ENCODE assay signal across 1 cellular context in the genomic region with DNA sequence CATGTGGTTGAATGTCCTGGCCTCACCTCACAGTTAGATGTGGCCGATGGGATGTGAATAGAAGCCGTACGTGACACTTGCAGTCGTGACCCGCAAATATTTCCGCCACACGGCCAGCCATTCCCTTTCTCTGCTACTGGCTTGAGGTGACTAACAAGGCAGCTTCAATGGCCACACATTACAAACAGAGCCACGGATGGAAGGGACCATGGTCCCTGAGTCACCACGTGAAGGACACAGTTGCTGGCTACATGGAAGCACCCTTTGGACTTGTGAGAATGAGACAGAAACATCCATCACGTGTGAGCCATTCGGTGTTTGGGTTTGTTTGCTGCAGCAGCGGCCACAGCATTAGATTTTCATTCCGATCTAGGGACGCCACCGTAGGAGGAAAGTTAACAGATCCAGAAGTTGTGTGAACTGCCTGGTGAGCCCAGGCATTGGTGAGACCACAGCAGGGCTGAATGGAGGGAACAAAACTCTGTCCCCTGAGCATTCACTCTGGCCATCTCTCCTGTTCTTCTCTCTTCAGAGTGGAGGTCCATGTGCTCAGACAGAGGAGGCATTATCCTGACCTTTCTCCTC.
A peak's percentile ranks its signal among the peaks of the same experiment; 100 is the strongest.
TF ChIP-seq lines count a peak whose summit lies in the region.

No MANE protein-coding gene starts in this region.

TF ChIP-seq in HepG2, 621 proteins besides CTCF, POLR2A, EP300 and RAD21 (continued from another document and continues in another):
- TF ChIP-seq PBX2 (CRISPR knock-in tag; IDR thresholded peaks at IDR 0.05): no peak
- TF ChIP-seq, protein P1, sequence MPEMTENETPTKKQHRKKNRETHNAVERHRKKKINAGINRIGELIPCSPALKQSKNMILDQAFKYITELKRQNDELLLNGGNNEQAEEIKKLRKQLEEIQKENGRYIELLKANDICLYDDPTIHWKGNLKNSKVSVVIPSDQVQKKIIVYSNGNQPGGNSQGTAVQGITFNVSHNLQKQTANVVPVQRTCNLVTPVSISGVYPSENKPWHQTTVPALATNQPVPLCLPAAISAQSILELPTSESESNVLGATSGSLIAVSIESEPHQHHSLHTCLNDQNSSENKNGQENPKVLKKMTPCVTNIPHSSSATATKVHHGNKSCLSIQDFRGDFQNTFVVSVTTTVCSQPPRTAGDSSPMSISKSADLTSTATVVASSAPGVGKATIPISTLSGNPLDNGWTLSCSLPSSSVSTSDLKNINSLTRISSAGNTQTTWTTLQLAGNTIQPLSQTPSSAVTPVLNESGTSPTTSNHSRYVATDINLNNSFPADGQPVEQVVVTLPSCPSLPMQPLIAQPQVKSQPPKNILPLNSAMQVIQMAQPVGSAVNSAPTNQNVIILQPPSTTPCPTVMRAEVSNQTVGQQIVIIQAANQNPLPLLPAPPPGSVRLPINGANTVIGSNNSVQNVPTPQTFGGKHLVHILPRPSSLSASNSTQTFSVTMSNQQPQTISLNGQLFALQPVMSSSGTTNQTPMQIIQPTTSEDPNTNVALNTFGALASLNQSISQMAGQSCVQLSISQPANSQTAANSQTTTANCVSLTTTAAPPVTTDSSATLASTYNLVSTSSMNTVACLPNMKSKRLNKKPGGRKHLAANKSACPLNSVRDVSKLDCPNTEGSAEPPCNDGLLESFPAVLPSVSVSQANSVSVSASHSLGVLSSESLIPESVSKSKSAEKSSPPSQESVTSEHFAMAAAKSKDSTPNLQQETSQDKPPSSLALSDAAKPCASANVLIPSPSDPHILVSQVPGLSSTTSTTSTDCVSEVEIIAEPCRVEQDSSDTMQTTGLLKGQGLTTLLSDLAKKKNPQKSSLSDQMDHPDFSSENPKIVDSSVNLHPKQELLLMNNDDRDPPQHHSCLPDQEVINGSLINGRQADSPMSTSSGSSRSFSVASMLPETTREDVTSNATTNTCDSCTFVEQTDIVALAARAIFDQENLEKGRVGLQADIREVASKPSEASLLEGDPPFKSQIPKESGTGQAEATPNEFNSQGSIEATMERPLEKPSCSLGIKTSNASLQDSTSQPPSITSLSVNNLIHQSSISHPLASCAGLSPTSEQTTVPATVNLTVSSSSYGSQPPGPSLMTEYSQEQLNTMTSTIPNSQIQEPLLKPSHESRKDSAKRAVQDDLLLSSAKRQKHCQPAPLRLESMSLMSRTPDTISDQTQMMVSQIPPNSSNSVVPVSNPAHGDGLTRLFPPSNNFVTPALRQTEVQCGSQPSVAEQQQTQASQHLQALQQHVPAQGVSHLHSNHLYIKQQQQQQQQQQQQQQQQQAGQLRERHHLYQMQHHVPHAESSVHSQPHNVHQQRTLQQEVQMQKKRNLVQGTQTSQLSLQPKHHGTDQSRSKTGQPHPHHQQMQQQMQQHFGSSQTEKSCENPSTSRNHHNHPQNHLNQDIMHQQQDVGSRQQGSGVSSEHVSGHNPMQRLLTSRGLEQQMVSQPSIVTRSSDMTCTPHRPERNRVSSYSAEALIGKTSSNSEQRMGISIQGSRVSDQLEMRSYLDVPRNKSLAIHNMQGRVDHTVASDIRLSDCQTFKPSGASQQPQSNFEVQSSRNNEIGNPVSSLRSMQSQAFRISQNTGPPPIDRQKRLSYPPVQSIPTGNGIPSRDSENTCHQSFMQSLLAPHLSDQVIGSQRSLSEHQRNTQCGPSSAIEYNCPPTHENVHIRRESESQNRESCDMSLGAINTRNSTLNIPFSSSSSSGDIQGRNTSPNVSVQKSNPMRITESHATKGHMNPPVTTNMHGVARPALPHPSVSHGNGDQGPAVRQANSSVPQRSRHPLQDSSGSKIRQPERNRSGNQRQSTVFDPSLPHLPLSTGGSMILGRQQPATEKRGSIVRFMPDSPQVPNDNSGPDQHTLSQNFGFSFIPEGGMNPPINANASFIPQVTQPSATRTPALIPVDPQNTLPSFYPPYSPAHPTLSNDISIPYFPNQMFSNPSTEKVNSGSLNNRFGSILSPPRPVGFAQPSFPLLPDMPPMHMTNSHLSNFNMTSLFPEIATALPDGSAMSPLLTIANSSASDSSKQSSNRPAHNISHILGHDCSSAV (CRISPR knock-in tag; IDR thresholded peaks at IDR 0.05; ENCODE audit: borderline replicate concordance): no peak
- no peak for TF ChIP-seq ZNF580 (CRISPR knock-in tag; IDR thresholded peaks at IDR 0.05; ENCODE audit: borderline replicate concordance, low read depth)
- no peak for TF ChIP-seq ZNF773 (CRISPR knock-in tag; IDR thresholded peaks at IDR 0.05; ENCODE audit: borderline replicate concordance)
- no peak; the same call in 1 of the 2 replicates for TF ChIP-seq ZNF670 (CRISPR knock-in tag; IDR thresholded peaks at IDR 0.05; ENCODE audit: borderline replicate concordance)
- no peak for TF ChIP-seq PAF1 (CRISPR knock-in tag; IDR thresholded peaks at IDR 0.05)
- TF ChIP-seq ZNF292 (CRISPR knock-in tag; IDR thresholded peaks at IDR 0.05; ENCODE audit: borderline replicate concordance, low read depth): peak; percentile 78; the same call in 1 of the 2 replicates
- TF ChIP-seq, protein P2, sequence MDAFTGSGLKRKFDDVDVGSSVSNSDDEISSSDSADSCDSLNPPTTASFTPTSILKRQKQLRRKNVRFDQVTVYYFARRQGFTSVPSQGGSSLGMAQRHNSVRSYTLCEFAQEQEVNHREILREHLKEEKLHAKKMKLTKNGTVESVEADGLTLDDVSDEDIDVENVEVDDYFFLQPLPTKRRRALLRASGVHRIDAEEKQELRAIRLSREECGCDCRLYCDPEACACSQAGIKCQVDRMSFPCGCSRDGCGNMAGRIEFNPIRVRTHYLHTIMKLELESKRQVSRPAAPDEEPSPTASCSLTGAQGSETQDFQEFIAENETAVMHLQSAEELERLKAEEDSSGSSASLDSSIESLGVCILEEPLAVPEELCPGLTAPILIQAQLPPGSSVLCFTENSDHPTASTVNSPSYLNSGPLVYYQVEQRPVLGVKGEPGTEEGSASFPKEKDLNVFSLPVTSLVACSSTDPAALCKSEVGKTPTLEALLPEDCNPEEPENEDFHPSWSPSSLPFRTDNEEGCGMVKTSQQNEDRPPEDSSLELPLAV (CRISPR knock-in tag; conservative IDR thresholded peaks at IDR 0.05; ENCODE audit: low read depth): no peak
- no peak for TF ChIP-seq ZSCAN22 (CRISPR knock-in tag; IDR thresholded peaks at IDR 0.05)
- TF ChIP-seq ZNF747 (CRISPR knock-in tag; IDR thresholded peaks at IDR 0.05; ENCODE audit: borderline replicate concordance): 0 out of 2 replicates have a peak, but pooled peaks have one; percentile 40
- TF ChIP-seq U2AF2 (IDR thresholded peaks at IDR 0.05; ENCODE audit: low read depth, low read length): no peak
- TF ChIP-seq NR1H2 (CRISPR knock-in tag; IDR thresholded peaks at IDR 0.05; ENCODE audit: borderline replicate concordance, low read depth): peak; percentile 63; the same call in 1 of the 2 replicates
- TF ChIP-seq MYC (CRISPR knock-in tag; IDR thresholded peaks at IDR 0.05; ENCODE audit: borderline replicate concordance): peak; percentile 70; the same call in 1 of the 2 replicates
- TF ChIP-seq ZNF550 (CRISPR knock-in tag; IDR thresholded peaks at IDR 0.05; ENCODE audit: borderline replicate concordance): no peak
- no peak for TF ChIP-seq ZNF615 (CRISPR knock-in tag; IDR thresholded peaks at IDR 0.05; ENCODE audit: borderline replicate concordance)
- no peak for TF ChIP-seq ETV6 (CRISPR knock-in tag; conservative IDR thresholded peaks at IDR 0.05)
- no peak for TF ChIP-seq ZNF34 (CRISPR knock-in tag; IDR thresholded peaks at IDR 0.05; ENCODE audit: borderline replicate concordance)
- TF ChIP-seq PAWR (CRISPR knock-in tag; IDR thresholded peaks at IDR 0.05; ENCODE audit: borderline replicate concordance): no peak
- TF ChIP-seq TBX3 (IDR thresholded peaks at IDR 0.05; ENCODE audit: borderline replicate concordance): peak; percentile 56; the same call in 1 of the 2 replicates
- TF ChIP-seq FLYWCH1 (CRISPR knock-in tag; IDR thresholded peaks at IDR 0.05): no peak
- no peak for TF ChIP-seq KDM4B (CRISPR knock-in tag; IDR thresholded peaks at IDR 0.05)
- TF ChIP-seq ZNF44 (CRISPR knock-in tag; IDR thresholded peaks at IDR 0.05): no peak
- TF ChIP-seq, protein P3, sequence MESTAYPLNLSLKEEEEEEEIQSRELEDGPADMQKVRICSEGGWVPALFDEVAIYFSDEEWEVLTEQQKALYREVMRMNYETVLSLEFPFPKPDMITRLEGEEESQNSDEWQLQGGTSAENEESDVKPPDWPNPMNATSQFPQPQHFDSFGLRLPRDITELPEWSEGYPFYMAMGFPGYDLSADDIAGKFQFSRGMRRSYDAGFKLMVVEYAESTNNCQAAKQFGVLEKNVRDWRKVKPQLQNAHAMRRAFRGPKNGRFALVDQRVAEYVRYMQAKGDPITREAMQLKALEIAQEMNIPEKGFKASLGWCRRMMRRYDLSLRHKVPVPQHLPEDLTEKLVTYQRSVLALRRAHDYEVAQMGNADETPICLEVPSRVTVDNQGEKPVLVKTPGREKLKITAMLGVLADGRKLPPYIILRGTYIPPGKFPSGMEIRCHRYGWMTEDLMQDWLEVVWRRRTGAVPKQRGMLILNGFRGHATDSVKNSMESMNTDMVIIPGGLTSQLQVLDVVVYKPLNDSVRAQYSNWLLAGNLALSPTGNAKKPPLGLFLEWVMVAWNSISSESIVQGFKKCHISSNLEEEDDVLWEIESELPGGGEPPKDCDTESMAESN (CRISPR knock-in tag; conservative IDR thresholded peaks at IDR 0.05): 0 out of 2 replicates have a peak, but pooled peaks have one; percentile 34
- no peak for TF ChIP-seq MED8 (CRISPR knock-in tag; IDR thresholded peaks at IDR 0.05; ENCODE audit: insufficient replicate concordance)
- TF ChIP-seq SRY (CRISPR knock-in tag; IDR thresholded peaks at IDR 0.05): peak; percentile 81; the same call in 1 of the 2 replicates
- TF ChIP-seq ZNF235 (CRISPR knock-in tag; IDR thresholded peaks at IDR 0.05; ENCODE audit: borderline replicate concordance): no peak
- peak; percentile 68; the same call in 1 of the 2 replicates for TF ChIP-seq ZNF792 (CRISPR knock-in tag; IDR thresholded peaks at IDR 0.05)
- 0 out of 2 replicates have a peak, but pooled peaks have one; percentile 75 for TF ChIP-seq ZSCAN21 (CRISPR knock-in tag; IDR thresholded peaks at IDR 0.05; ENCODE audit: borderline replicate concordance)
- peak; percentile 66; the same call in 1 of the 3 replicates for TF ChIP-seq MXI1 (IDR thresholded peaks at IDR 0.05; ENCODE audit: borderline replicate concordance, low read depth, low read length)
- peak; percentile 79 for TF ChIP-seq JUND (CRISPR knock-in tag; IDR thresholded peaks at IDR 0.05)
- no peak for TF ChIP-seq XBP1 (CRISPR knock-in tag; IDR thresholded peaks at IDR 0.05)
- no peak for TF ChIP-seq HOXA5 (CRISPR knock-in tag; IDR thresholded peaks at IDR 0.05)
- no peak for TF ChIP-seq NCOA1 (CRISPR knock-in tag; IDR thresholded peaks at IDR 0.05)
- no peak for TF ChIP-seq ZNF280B (CRISPR knock-in tag; IDR thresholded peaks at IDR 0.05; ENCODE audit: borderline replicate concordance)
- TF ChIP-seq MATR3 (CRISPR knock-in tag; IDR thresholded peaks at IDR 0.05): no peak
- no peak for TF ChIP-seq KLF13 (CRISPR knock-in tag; IDR thresholded peaks at IDR 0.05)
- TF ChIP-seq ZNF704 (CRISPR knock-in tag; IDR thresholded peaks at IDR 0.05; ENCODE audit: borderline replicate concordance): no peak
- 0 out of 4 replicates have a peak, but pooled peaks of 1 of the 2 experiments have one; percentile 47 for TF ChIP-seq NR2F1 (CRISPR knock-in tag; IDR thresholded peaks at IDR 0.05)
- TF ChIP-seq ZNF326 (CRISPR knock-in tag; IDR thresholded peaks at IDR 0.05; ENCODE audit: borderline replicate concordance): no peak
- no peak for TF ChIP-seq CENPT (CRISPR knock-in tag; IDR thresholded peaks at IDR 0.05; ENCODE audit: low read depth)
- TF ChIP-seq TCF7 (IDR thresholded peaks at IDR 0.05; ENCODE audit: low read depth): no peak
- no peak for TF ChIP-seq JUNB (CRISPR knock-in tag; IDR thresholded peaks at IDR 0.05; ENCODE audit: borderline replicate concordance)
- TF ChIP-seq TBX2 (CRISPR knock-in tag; IDR thresholded peaks at IDR 0.05; ENCODE audit: borderline replicate concordance): peak; percentile 64; the same call in 1 of the 2 replicates
- TF ChIP-seq, protein P4, sequence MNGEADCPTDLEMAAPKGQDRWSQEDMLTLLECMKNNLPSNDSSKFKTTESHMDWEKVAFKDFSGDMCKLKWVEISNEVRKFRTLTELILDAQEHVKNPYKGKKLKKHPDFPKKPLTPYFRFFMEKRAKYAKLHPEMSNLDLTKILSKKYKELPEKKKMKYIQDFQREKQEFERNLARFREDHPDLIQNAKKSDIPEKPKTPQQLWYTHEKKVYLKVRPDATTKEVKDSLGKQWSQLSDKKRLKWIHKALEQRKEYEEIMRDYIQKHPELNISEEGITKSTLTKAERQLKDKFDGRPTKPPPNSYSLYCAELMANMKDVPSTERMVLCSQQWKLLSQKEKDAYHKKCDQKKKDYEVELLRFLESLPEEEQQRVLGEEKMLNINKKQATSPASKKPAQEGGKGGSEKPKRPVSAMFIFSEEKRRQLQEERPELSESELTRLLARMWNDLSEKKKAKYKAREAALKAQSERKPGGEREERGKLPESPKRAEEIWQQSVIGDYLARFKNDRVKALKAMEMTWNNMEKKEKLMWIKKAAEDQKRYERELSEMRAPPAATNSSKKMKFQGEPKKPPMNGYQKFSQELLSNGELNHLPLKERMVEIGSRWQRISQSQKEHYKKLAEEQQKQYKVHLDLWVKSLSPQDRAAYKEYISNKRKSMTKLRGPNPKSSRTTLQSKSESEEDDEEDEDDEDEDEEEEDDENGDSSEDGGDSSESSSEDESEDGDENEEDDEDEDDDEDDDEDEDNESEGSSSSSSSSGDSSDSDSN (CRISPR knock-in tag; IDR thresholded peaks at IDR 0.05): no peak
